ENCODE assay signal across 8 cellular contexts in genomic region chr4:140569307-140569638, GRCh38. TPM values are rescaled to one million over a fixed set of nuclear protein-coding genes. Genes with fewer than 3 reads are reported as not detected.
DNase-seq lines count a peak whose midpoint lies in the region; ATAC-seq and TF ChIP-seq lines count a peak whose summit lies in the region.

No MANE protein-coding gene starts in this region.

- POLR2A ChIA-PET in CD8-positive, alpha-beta memory T cell (lab: Charles Lee) = no interaction called here

- CTCF ChIA-PET in CD8-positive, alpha-beta memory T cell (lab: Charles Lee) = no interaction called here

- H3K4me1 ChIP-seq in CD8-positive, alpha-beta memory T cell (ENCODE audit: insufficient read depth, low read length) = peaks cover 10% of the 10 kb centered on the region
- H3K4me1 ChIP-seq in rectal smooth muscle tissue (ENCODE audit: control insufficient read depth, insufficient read depth, low read length) (peaks cover 3% of the 10 kb centered on the region), adrenal gland (replicated peaks in 1 of 2) (peaks cover 10 to 12% of the 10 kb centered on the region in 2 donors)

- TF ChIP-seq POLR2A in adrenal gland (IDR thresholded peaks at IDR 0.05) = no peak

- peaks cover 2 to 9% (median 4%) of the 10 kb centered on the region in 5 donors for H3K9me3 Mint-ChIP-seq in CD8-positive, alpha-beta memory T cell
- H3K9me3 Mint-ChIP-seq in activated T-helper 1 cell treated with anti-CD3 and anti-CD28 coated beads, Interleukin-12 subunit alpha, Interleukin-12 subunit beta, Interleukin-2, Interleukin-4 antibody, amounts not matched to agents 30 ng/mL and 10 ng/mL and 1 ng/mL, durations not matched to agents 14 hours and 24 hours and 36 hours = peaks cover 11% of the 10 kb centered on the region

- peaks cover 32 to 67% of the 10 kb centered on the region in 2 donors for H3K27me3 Mint-ChIP-seq in CD8-positive, alpha-beta memory T cell
- H3K27me3 Mint-ChIP-seq in activated T-helper 1 cell treated with anti-CD3 and anti-CD28 coated beads, Interleukin-12 subunit alpha, Interleukin-12 subunit beta, Interleukin-2, Interleukin-4 antibody, amounts not matched to agents 30 ng/mL and 10 ng/mL and 1 ng/mL, durations not matched to agents 14 hours and 24 hours and 36 hours (ENCODE audit: insufficient read depth) = peaks cover 45% of the 10 kb centered on the region

- H3K36me3 Mint-ChIP-seq in CD8-positive, alpha-beta memory T cell = peaks cover 0 to 2% (median 0%) of the 10 kb centered on the region in 3 donors
- no peaks in the 10 kb centered on the region for H3K36me3 Mint-ChIP-seq in activated T-helper 1 cell treated with anti-CD3 and anti-CD28 coated beads, Interleukin-12 subunit alpha, Interleukin-12 subunit beta, Interleukin-2, Interleukin-4 antibody, amounts not matched to agents 30 ng/mL and 10 ng/mL and 1 ng/mL, durations not matched to agents 14 hours and 24 hours and 36 hours (ENCODE audit: low read depth)

- no peak overlapping the region for H3K9ac ChIP-seq in rectal smooth muscle tissue (ENCODE audit: low read length)

- H3K4me3 ChIP-seq in CD8-positive, alpha-beta memory T cell (ENCODE audit: low read length) = no peak overlapping the region
- H3K4me3 ChIP-seq in iPS-11a (ENCODE audit: low read depth, low read length) (peak overlapping the region; percentile 50), rectal smooth muscle tissue (ENCODE audit: low read length) (peak overlapping the region; percentile 57), adrenal gland (peak overlapping the region in 2 of 4 donors; percentile 18 to 60)

- peak overlapping the region in 6 of 7 donors; percentile 24 to 77 (median 75) for H3K4me3 Mint-ChIP-seq in CD8-positive, alpha-beta memory T cell
- peak overlapping the region; percentile 62 for H3K4me3 Mint-ChIP-seq in activated T-helper 1 cell treated with anti-CD3 and anti-CD28 coated beads, Interleukin-12 subunit alpha, Interleukin-12 subunit beta, Interleukin-2, Interleukin-4 antibody, amounts not matched to agents 30 ng/mL and 10 ng/mL and 1 ng/mL, durations not matched to agents 14 hours and 24 hours and 36 hours

- peaks cover 22% of the 10 kb centered on the region for H3K27me3 ChIP-seq in CD8-positive, alpha-beta memory T cell (ENCODE audit: insufficient read depth, low read length, poor library complexity, severe bottlenecking)
- H3K27me3 ChIP-seq in rectal smooth muscle tissue (ENCODE audit: control insufficient read depth, insufficient read depth, low read length) (peaks cover 29% of the 10 kb centered on the region), adrenal gland (peaks cover 23% of the 10 kb centered on the region)

- no peak for TF ChIP-seq CTCF in adrenal gland (IDR thresholded peaks at IDR 0.05)

- DNase-seq in CD8-positive, alpha-beta memory T cell = no peak
- DNase-seq in activated T-helper 1 cell treated with anti-CD3 and anti-CD28 coated beads, Interleukin-12 subunit alpha, Interleukin-12 subunit beta, Interleukin-2, Interleukin-4 antibody, amounts not matched to agents 30 ng/mL and 10 ng/mL and 1 ng/mL, durations not matched to agents 14 hours and 24 hours and 36 hours (ENCODE audit: low spot score) = no peak
- DNase-seq in activated CD4-positive, CD25-positive, alpha-beta regulatory T cell treated with anti-CD3 and anti-CD28 coated beads, Interleukin-2, amount 50 U/mL, for 72 hours = no peak
- no peak for DNase-seq in central memory CD4-positive, alpha-beta T cell
- no peak for DNase-seq in adrenal gland

- no peak overlapping the region for H3K27ac Mint-ChIP-seq in CD8-positive, alpha-beta memory T cell
- H3K27ac Mint-ChIP-seq in activated T-helper 1 cell treated with anti-CD3 and anti-CD28 coated beads, Interleukin-12 subunit alpha, Interleukin-12 subunit beta, Interleukin-2, Interleukin-4 antibody, amounts not matched to agents 30 ng/mL and 10 ng/mL and 1 ng/mL, durations not matched to agents 14 hours and 24 hours and 36 hours = no peak overlapping the region

- no peaks in the 10 kb centered on the region for H3K9me3 ChIP-seq in CD8-positive, alpha-beta memory T cell (ENCODE audit: low read length)
- H3K9me3 ChIP-seq in adrenal gland (replicated peaks in 1 of 3) = no peaks in the 10 kb centered on the region

- H3K36me3 ChIP-seq in CD8-positive, alpha-beta memory T cell (ENCODE audit: insufficient read depth, low read length) = no peaks in the 10 kb centered on the region
- H3K36me3 ChIP-seq in rectal smooth muscle tissue (ENCODE audit: control insufficient read depth, insufficient read depth, low read length) (no peaks in the 10 kb centered on the region), adrenal gland (replicated peaks in 1 of 2) (no peaks in the 10 kb centered on the region)

- intact Hi-C loops in activated T-helper 1 cell treated with anti-CD3 and anti-CD28 coated beads, Interleukin-12 subunit alpha, Interleukin-12 subunit beta, Interleukin-2, Interleukin-4 antibody, amounts not matched to agents 30 ng/mL and 10 ng/mL and 1 ng/mL, durations not matched to agents 14 hours and 24 hours and 36 hours (cut with micrococcal nuclease) = no loop called here
- intact Hi-C loops in adrenal gland (cut with DNase I) = no loop called here

- ATAC-seq in HG03135 (IDR thresholded peaks at IDR 0.05; ENCODE audit: unreplicated experiment) = no peak

- H3K27ac ChIP-seq in CD8-positive, alpha-beta memory T cell (ENCODE audit: low read depth, low read length) = no peak overlapping the region
- H3K27ac ChIP-seq in rectal smooth muscle tissue (ENCODE audit: low read depth, low read length) (no peak overlapping the region), adrenal gland (no peak overlapping the region)

- 60 to 77% (median 72%) methylated on average over 7 of the region's 7 CpGs for WGBS in adrenal gland, 4 donors

- peaks cover 14 to 22% (median 17%) of the 10 kb centered on the region in 3 donors for H3K4me1 Mint-ChIP-seq in CD8-positive, alpha-beta memory T cell
- H3K4me1 Mint-ChIP-seq in activated T-helper 1 cell treated with anti-CD3 and anti-CD28 coated beads, Interleukin-12 subunit alpha, Interleukin-12 subunit beta, Interleukin-2, Interleukin-4 antibody, amounts not matched to agents 30 ng/mL and 10 ng/mL and 1 ng/mL, durations not matched to agents 14 hours and 24 hours and 36 hours (ENCODE audit: low read depth) = no peaks in the 10 kb centered on the region

RNA-seq across cellular contexts. Expression of gene UCP1, which starts 0.5 kb away (rescaled TPM):
- total RNA-seq in CD8-positive, alpha-beta memory T cell = not detected
- polyA plus RNA-seq in CD8-positive, alpha-beta memory T cell = not detected
- total RNA-seq in activated T-helper 1 cell treated with anti-CD3 and anti-CD28 coated beads, Interleukin-12 subunit alpha, Interleukin-12 subunit beta, Interleukin-2, Interleukin-4 antibody, amounts not matched to agents 30 ng/mL and 10 ng/mL and 1 ng/mL, durations not matched to agents 14 hours and 24 hours and 36 hours = not detected in 2 replicates
- total RNA-seq in adrenal gland = not detected
- polyA plus RNA-seq in adrenal gland = 1 to 10 TPM in 1 of 3 donors, under 1 TPM in 1, not detected in 1; 0.16 to 1.3 TPM

RNA-seq across cellular contexts. Expression of gene ELMOD2, which starts 45.3 kb away (rescaled TPM):
- 10 to 100 TPM; 15.3 to 18.4 TPM for total RNA-seq in CD8-positive, alpha-beta memory T cell
- polyA plus RNA-seq in CD8-positive, alpha-beta memory T cell = 12.6 TPM
- 10.8 and 15.7 TPM in 2 replicates for total RNA-seq in activated T-helper 1 cell treated with anti-CD3 and anti-CD28 coated beads, Interleukin-12 subunit alpha, Interleukin-12 subunit beta, Interleukin-2, Interleukin-4 antibody, amounts not matched to agents 30 ng/mL and 10 ng/mL and 1 ng/mL, durations not matched to agents 14 hours and 24 hours and 36 hours
- 10 to 100 TPM; 13.3 to 36.6 (median 32.9) TPM for total RNA-seq in adrenal gland
- 10 to 100 TPM; 16.1 to 48.5 (median 20.4) TPM for polyA plus RNA-seq in adrenal gland
